18 cellular contexts compared by ENCODE assay signal in genomic region chr9:134922066-134922931, GRCh38. TPM values are rescaled to one million over a fixed set of nuclear protein-coding genes. Genes with fewer than 3 reads are reported as not detected.
A peak's percentile ranks its signal among the peaks of the same experiment; 100 is the strongest.
DNase-seq lines count a peak whose midpoint lies in the region; ATAC-seq and TF ChIP-seq lines count a peak whose summit lies in the region.
"Had no signal": no experiment of that assay in that cellular context is flagged by ENCODE, and none has a peak within 500 bp of the region (broad histone marks: within the 10 kb centered on the region; RNA-seq: fewer than 3 reads in every experiment).

No MANE protein-coding gene starts in this region.

- H3K36me3 ChIP-seq in ascending aorta (no peaks in the 10 kb centered on the region), right lobe of liver (no peaks in the 10 kb centered on the region), spleen (no peaks in the 10 kb centered on the region)
- H3K36me3 ChIP-seq: Peyer's patch had no signal

- H3K4me3 ChIP-seq in ascending aorta (no peak overlapping the region), right lobe of liver (no peak overlapping the region), spleen (peak overlapping the region in 1 of 8 donors; percentile 10)
- H3K4me3 ChIP-seq: GM12878, Peyer's patch, psoas muscle had no signal

- H3K27ac ChIP-seq in ascending aorta (no peak overlapping the region), right lobe of liver (no peak overlapping the region), spleen (peak overlapping the region in 7 of 8 donors; percentile 0 to 81 (median 61))
- H3K27ac ChIP-seq: Peyer's patch, psoas muscle had no signal

- DNase-seq in KG1 (lab: John Stamatoyannopoulos, UW), result peak; percentile 7
- DNase-seq in ascending aorta (ENCODE audit: low spot score in 2 of 2), result peak; percentile 29 to 70
- DNase-seq in right lobe of liver, result no peak
- peak; percentile 86 for DNase-seq in spleen
- DNase-seq in activated naive CD4-positive, alpha-beta T cell treated with anti-CD3 and anti-CD28 coated beads, Interleukin-2, amount 10 ng/mL, durations not matched to agents 7 days and 5 days, result no peak
- DNase-seq in cerebellum (ENCODE audit: low spot score), result no peak
- DNase-seq in NCI-H2196 (lab: John Stamatoyannopoulos, UW; ENCODE audit: unreplicated experiment), result no peak
- DNase-seq: dermis blood vessel endothelial cell, DND-41, NCI-H1105 treated with DMSO at 0.1 percent for 48 hours, NCI-H446 treated with DMSO at 0.1 percent for 48 hours had no signal

- H3K27me3 ChIP-seq in ascending aorta, result no peaks in the 10 kb centered on the region
- no peaks in the 10 kb centered on the region for H3K27me3 ChIP-seq in right lobe of liver
- no peaks in the 10 kb centered on the region for H3K27me3 ChIP-seq in spleen (replicated peaks in 1 of 7)
- H3K27me3 ChIP-seq: Peyer's patch had no signal

- no peaks in the 10 kb centered on the region for H3K27me3 Mint-ChIP-seq in activated naive CD4-positive, alpha-beta T cell treated with anti-CD3 and anti-CD28 coated beads, Interleukin-2, amount 10 ng/mL, durations not matched to agents 7 days and 5 days

- no peaks in the 10 kb centered on the region for H3K36me3 Mint-ChIP-seq in activated naive CD4-positive, alpha-beta T cell treated with anti-CD3 and anti-CD28 coated beads, Interleukin-2, amount 10 ng/mL, durations not matched to agents 7 days and 5 days

- peaks cover 0 to 4% of the 10 kb centered on the region in 2 donors for H3K9me3 ChIP-seq in ascending aorta
- H3K9me3 ChIP-seq in right lobe of liver, result peaks cover 0 to 4% (median 2%) of the 10 kb centered on the region in 4 donors
- peaks cover 0 to 24% (median 18%) of the 10 kb centered on the region in 8 donors for H3K9me3 ChIP-seq in spleen
- H3K9me3 ChIP-seq: Peyer's patch, psoas muscle had no signal

- no peaks in the 10 kb centered on the region for H3K4me1 Mint-ChIP-seq in activated naive CD4-positive, alpha-beta T cell treated with anti-CD3 and anti-CD28 coated beads, Interleukin-2, amount 10 ng/mL, durations not matched to agents 7 days and 5 days

- intact Hi-C loops in ascending aorta (cut with DNase I), result no loop called here
- intact Hi-C loops in right lobe of liver (cut with DNase I), result no loop called here
- intact Hi-C loops in spleen (cut with DNase I; ENCODE audit: low total_unique reads), result no loop called here

- H3K9me3 Mint-ChIP-seq in activated naive CD4-positive, alpha-beta T cell treated with anti-CD3 and anti-CD28 coated beads, Interleukin-2, amount 10 ng/mL, durations not matched to agents 7 days and 5 days, result peaks cover 4% of the 10 kb centered on the region

- CTCF ChIA-PET in activated naive CD4-positive, alpha-beta T cell treated with anti-CD3 and anti-CD28 coated beads, Interleukin-2, amount 10 ng/mL, durations not matched to agents 7 days and 5 days (lab: Charles Lee), result no interaction called here

- ATAC-seq in right lobe of liver, result peak; percentile 67 to 83 (median 76)
- ATAC-seq in HG03097 (IDR thresholded peaks at IDR 0.05; ENCODE audit: low FRiP score, unreplicated experiment), result no peak
- ATAC-seq: GM12878 had no signal

- no peak overlapping the region for H3K27ac Mint-ChIP-seq in activated naive CD4-positive, alpha-beta T cell treated with anti-CD3 and anti-CD28 coated beads, Interleukin-2, amount 10 ng/mL, durations not matched to agents 7 days and 5 days
- H3K27ac Mint-ChIP-seq: T-helper 1 cell treated with Interleukin-12 subunit alpha and Interleukin-12 subunit beta and Interleukin-4 antibody, amounts not matched to agents 30 μg/mL and 1 μg/mL, for 36 hours had no signal

- TF ChIP-seq CTCF in ascending aorta (IDR thresholded peaks at IDR 0.05), result no peak
- no peak for TF ChIP-seq CTCF in right lobe of liver (IDR thresholded peaks at IDR 0.05)
- TF ChIP-seq CTCF in spleen (IDR thresholded peaks at IDR 0.05 in 8 of 11, conservative IDR thresholded peaks at IDR 0.05 in 3 of 11), result no peak

- 63% methylated on average over 12 of the region's 14 CpGs for WGBS in right lobe of liver (ENCODE audit: insufficient coverage, low coverage, low lambda C conversion rate, missing lambda C conversion rate)
- WGBS in spleen, 5 donors, result 73 to 82% (median 75%) methylated on average over 14 of the region's 14 CpGs

- no peaks in the 10 kb centered on the region for H3K4me1 ChIP-seq in ascending aorta
- H3K4me1 ChIP-seq in right lobe of liver, result no peaks in the 10 kb centered on the region
- H3K4me1 ChIP-seq in spleen, result peaks cover 0 to 77% (median 13%) of the 10 kb centered on the region in 6 donors
- H3K4me1 ChIP-seq: Peyer's patch, psoas muscle had no signal

- H3K4me3 Mint-ChIP-seq in activated naive CD4-positive, alpha-beta T cell treated with anti-CD3 and anti-CD28 coated beads, Interleukin-2, amount 10 ng/mL, durations not matched to agents 7 days and 5 days, result no peak overlapping the region
- H3K4me3 Mint-ChIP-seq: T-helper 1 cell treated with Interleukin-12 subunit alpha and Interleukin-12 subunit beta and Interleukin-4 antibody, amounts not matched to agents 30 μg/mL and 1 μg/mL, for 36 hours had no signal

- TF ChIP-seq POLR2A in right lobe of liver (IDR thresholded peaks at IDR 0.05) (no peak), spleen (IDR thresholded peaks at IDR 0.05) (no peak)

RNA-seq across cellular contexts. Expression of gene FCN1, which starts 4.6 kb away (rescaled TPM):
- total RNA-seq in ascending aorta (not detected), right lobe of liver (1 to 10 TPM in 5 of 6 experiments, under 1 TPM in 1; 0.68 to 5.3 (median 1.7) TPM), spleen (100 to 1,000 TPM in 3 of 7 donors, 10 to 100 TPM in 4; 33.1 to 209 (median 77.5) TPM), cerebellum (0.27 TPM)
- 10 to 100 TPM in 2 of 3 donors, 1 to 10 TPM in 1; 5.2 to 30.0 (median 21.9) TPM for polyA plus RNA-seq in spleen
- total RNA-seq: dermis blood vessel endothelial cell had no signal
- polyA plus RNA-seq: BJ, GM12878 had no signal

RNA-seq across cellular contexts. Expression of gene FCN2, which starts 41.7 kb away (rescaled TPM):
- total RNA-seq in ascending aorta (not detected), right lobe of liver (100 to 1,000 TPM in 1 of 6 experiments, 10 to 100 TPM in 5; 46.6 to 116 (median 77.3) TPM), spleen (1 to 10 TPM in 4 of 7 donors, under 1 TPM in 2, not detected in 1; 0.65 to 7.6 (median 1.9) TPM), cerebellum (not detected)
- 1 to 10 TPM in 2 of 3 donors, under 1 TPM in 1; 0.38 to 3.7 (median 1.0) TPM for polyA plus RNA-seq in spleen
- total RNA-seq: dermis blood vessel endothelial cell, GM12878, Peyer's patch, psoas muscle, urinary bladder had no signal
- polyA plus RNA-seq: BJ, GM12878 had no signal

Comparison
In these comparisons a context has a peak if more than half of its experiments do, and no peak if none do; other contexts are left out.
1. DNase-seq: peak in KG1 (single experiment), ascending aorta (2 of 2) and spleen (single experiment); none in right lobe of liver (0 of 3), activated naive CD4-positive, alpha-beta T cell treated with anti-CD3 and anti-CD28 coated beads, Interleukin-2, amount 10 ng/mL, durations not matched to agents 7 days and 5 days (single experiment), cerebellum (single experiment) and NCI-H2196 (single experiment).
2. H3K27ac ChIP-seq: peak in spleen (7 of 8); none in ascending aorta (0 of 2) and right lobe of liver (0 of 3).
3. RNA of gene FCN1, which starts 4.6 kb away (total RNA-seq): 33.1 to 209 TPM in spleen; 0.68 to 5.3 TPM in right lobe of liver, 0.27 TPM in cerebellum (single experiment) and not detected in ascending aorta (single experiment); every median in the first group is over 4 times any median in the second.
4. RNA of gene FCN2, which starts 41.7 kb away (total RNA-seq): 46.6 to 116 TPM in right lobe of liver; 0.65 to 7.6 TPM in spleen, not detected in ascending aorta (single experiment) and not detected in cerebellum (single experiment); every median in the first group is over 4 times any median in the second.